7 cellular contexts compared by ENCODE assay signal in genomic region chr5:97183100-97183929, GRCh38. TPM values are rescaled to one million over a fixed set of nuclear protein-coding genes. Genes with fewer than 3 reads are reported as not detected.
DNase-seq lines count a peak whose midpoint lies in the region; ATAC-seq, FAIRE-seq and TF ChIP-seq lines count a peak whose summit lies in the region.

TSS of gene RIOK2 (minus strand) at chr5:97183247. CDS start at chr5:97183191, 56 bp downstream.

- ATAC-seq in HG02981 (IDR thresholded peaks at IDR 0.05; ENCODE audit: unreplicated experiment) = peak; percentile 90

- in situ Hi-C loops in astrocyte of the cerebellum (cut with HindIII; ENCODE audit: low sequenced_read_pairs) = no loop called here

- H4K20me1 ChIP-seq in hepatocyte (ENCODE audit: insufficient read depth, poor library complexity, severe bottlenecking) = no peaks in the 10 kb centered on the region

- H3K9me3 ChIP-seq in hepatocyte (ENCODE audit: low read depth) = no peaks in the 10 kb centered on the region

- peaks cover 12% of the 10 kb centered on the region for H3K4me1 ChIP-seq in hepatocyte (ENCODE audit: insufficient read depth)

- TF ChIP-seq CTCF in astrocyte of the cerebellum (IDR thresholded peaks at IDR 0.05; ENCODE audit: low read depth, low read length, missing control alignments) (no peak), hepatocyte (IDR thresholded peaks at IDR 0.05; ENCODE audit: poor library complexity) (no peak)

- WGBS in hepatocyte (ENCODE audit: low lambda C conversion rate, missing lambda C conversion rate) = 2% methylated on average over 44 of the region's 44 CpGs

- peak; percentile 96 for FAIRE-seq in GM18507 (lab: Jason Lieb, UNC)

- no peaks in the 10 kb centered on the region for H3K27me3 ChIP-seq in hepatocyte

- peak within 1 kb of the TSS; percentile 85 for H2AFZ ChIP-seq in hepatocyte

- H3K79me2 ChIP-seq in hepatocyte = peaks cover 39% of the 10 kb centered on the region

- peak within 1 kb of the TSS; percentile 95 for H3K27ac ChIP-seq in hepatocyte

- peak within 1 kb of the TSS; percentile 70 for H3K4me2 ChIP-seq in hepatocyte

- H3K9me2 ChIP-seq in hepatocyte (replicated peaks; ENCODE audit: insufficient read depth) = no peaks in the 10 kb centered on the region

- H3K4me3 ChIP-seq in astrocyte of the cerebellum (ENCODE audit: low read depth, low read length) (peak within 1 kb of the TSS; percentile 89), hepatocyte (peak within 1 kb of the TSS; percentile 69)

- H3K36me3 ChIP-seq in hepatocyte (replicated peaks; ENCODE audit: insufficient read depth, low read depth) = no peaks in the 10 kb centered on the region

- peak; percentile 81 for DNase-seq in GM18507 (ENCODE audit: extremely low spot score, insufficient read length, low read depth)
- peak; percentile 99 for DNase-seq in NCI-H2029 treated with DMSO at 0.1 percent for 48 hours (lab: John Stamatoyannopoulos, UW)
- DNase-seq in T-helper 9 cell = peak; percentile 78
- DNase-seq in astrocyte of the cerebellum (ENCODE audit: low read depth) = peak; percentile 86
- peak; percentile 97 for DNase-seq in hepatocyte (ENCODE audit: low spot score)
- DNase-seq in renal cortical epithelial cell (ENCODE audit: low read depth) = peak; percentile 94

RNA-seq across cellular contexts. Expression of gene RIOK2, which starts in this region (rescaled TPM):
- total RNA-seq in hepatocyte (28.5 and 44.1 TPM in 2 replicates), renal cortical epithelial cell (17.9 and 38.7 TPM in 2 replicates)
- polyA plus RNA-seq in hepatocyte = 25.7 and 34.4 TPM in 2 replicates

Comparison
In these comparisons a context has a peak if more than half of its experiments do, and no peak if none do; other contexts are left out.
1. Peak in every context shown above with its lines: DNase-seq, ATAC-seq, H3K4me3 ChIP-seq and H3K27ac ChIP-seq.